In the genomic region with DNA sequence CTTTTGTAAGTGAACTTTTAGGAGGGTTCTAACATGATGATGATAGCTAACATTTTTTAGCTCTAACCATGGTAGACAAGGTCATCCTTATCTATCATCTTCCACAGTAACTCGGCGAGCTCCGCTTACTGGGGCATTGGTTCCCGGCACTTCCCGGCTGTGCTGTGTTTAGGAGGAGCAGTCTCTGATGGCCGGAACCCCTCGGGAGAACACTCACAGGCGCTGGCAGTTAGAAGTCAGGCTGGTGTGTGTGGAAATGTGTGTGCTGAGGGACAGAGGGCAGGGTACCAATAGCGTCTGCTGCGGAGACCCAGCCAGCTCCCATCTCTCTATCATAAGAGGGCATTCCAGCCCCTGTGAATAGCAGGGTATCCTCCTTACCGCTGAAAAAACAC, we compare ENCODE assay signal across 24 cellular contexts.
"Had no signal": no experiment of that assay in that cellular context is flagged by ENCODE, and none has a peak within 500 bp of the region (broad histone marks: within the 10 kb centered on the region; RNA-seq: fewer than 3 reads in every experiment).

No MANE protein-coding gene starts in this region.

- H3K27ac Mint-ChIP-seq: immature natural killer cell; memory B cell; natural killer cell; stimulated activated effector memory CD8-positive, alpha-beta T cell treated with anti-CD3 and anti-CD28 coated beads, Interleukin-12 subunit alpha, Interleukin-12 subunit beta, amount 100 ng/mL, for 72 hours had no signal

- H3K27me3 ChIP-seq: dorsolateral prefrontal cortex, neutrophil, right lobe of liver, tibial nerve, upper lobe of right lung, vagina had no signal

- H3K4me1 ChIP-seq: right lobe of liver, vagina had no signal

- H3K4me3 ChIP-seq: dorsolateral prefrontal cortex, lung, right lobe of liver, smooth muscle cell, thoracic aorta, tibial nerve, upper lobe of right lung, vagina had no signal

- H3K9me3 Mint-ChIP-seq: immature natural killer cell; memory B cell; natural killer cell; stimulated activated effector memory CD8-positive, alpha-beta T cell treated with anti-CD3 and anti-CD28 coated beads, Interleukin-12 subunit alpha, Interleukin-12 subunit beta, amount 100 ng/mL, for 72 hours had no signal

- H3K4me2 ChIP-seq: smooth muscle cell had no signal

- H3K4me3 Mint-ChIP-seq: immature natural killer cell; memory B cell; natural killer cell; neural crest cell; stimulated activated effector memory CD8-positive, alpha-beta T cell treated with anti-CD3 and anti-CD28 coated beads, Interleukin-12 subunit alpha, Interleukin-12 subunit beta, amount 100 ng/mL, for 72 hours had no signal

- ATAC-seq: natural killer cell; right lobe of liver; stimulated activated effector memory CD8-positive, alpha-beta T cell treated with anti-CD3 and anti-CD28 coated beads, Interleukin-12 subunit alpha, Interleukin-12 subunit beta, amount 100 ng/mL, for 72 hours; upper lobe of right lung had no signal

- H3K4me1 Mint-ChIP-seq: immature natural killer cell; natural killer cell; stimulated activated effector memory CD8-positive, alpha-beta T cell treated with anti-CD3 and anti-CD28 coated beads, Interleukin-12 subunit alpha, Interleukin-12 subunit beta, amount 100 ng/mL, for 72 hours had no signal

- DNase-seq: cerebellar nuclear complex; dorsolateral prefrontal cortex; effector CD4-positive, alpha-beta T cell; hypothalamus; immature natural killer cell; islet precursor cell; kidney glomerular epithelial cell; natural killer cell; retina; right lobe of liver; stimulated activated CD4-positive, alpha-beta T cell treated with anti-CD3 and anti-CD28 coated beads, Interleukin-2, amount 100 ng/mL, for 24 hours; stimulated activated CD4-positive, alpha-beta T cell treated with anti-CD3 and anti-CD28 coated beads, Interleukin-4, amount 100 ng/mL, for 24 hours; stimulated activated naive CD4-positive, alpha-beta T cell treated with Interleukin-2 at 50 U/mL for 16 hours; substantia nigra; upper lobe of right lung had no signal

- H3K36me3 Mint-ChIP-seq: immature natural killer cell; memory B cell; natural killer cell; stimulated activated effector memory CD8-positive, alpha-beta T cell treated with anti-CD3 and anti-CD28 coated beads, Interleukin-12 subunit alpha, Interleukin-12 subunit beta, amount 100 ng/mL, for 72 hours had no signal

- H3K27ac ChIP-seq: dorsolateral prefrontal cortex, neutrophil, right lobe of liver, thoracic aorta, tibial nerve, upper lobe of right lung, vagina had no signal

- H3K36me3 ChIP-seq: neutrophil, right lobe of liver, thoracic aorta, tibial nerve, upper lobe of right lung, vagina had no signal

- H3K9me3 ChIP-seq: neutrophil, right lobe of liver, thoracic aorta, tibial nerve, upper lobe of right lung, vagina had no signal
